In genomic region chr15:55829826-55830225, GRCh38 we compare ENCODE assay signal across 10 cellular contexts.
DNase-seq lines count a peak whose midpoint lies in the region; ATAC-seq lines count a peak whose summit lies in the region.
"Had no signal": no experiment of that assay in that cellular context is flagged by ENCODE, and none has a peak within 500 bp of the region (broad histone marks: within the 10 kb centered on the region; RNA-seq: fewer than 3 reads in every experiment).

No MANE protein-coding gene starts in this region.

- CTCF ChIA-PET in T-cell (lab: Charles Lee), result interaction anchor here in 1 of 2 donors (0.5 kb wide), 1 partner anchor 181 kb away, joined by 4 read pairs; no protein-coding TSS in a partner anchor

- POLR2A ChIA-PET in T-cell (lab: Charles Lee), result no interaction called here

- ATAC-seq in HG03103 (IDR thresholded peaks at IDR 0.05; ENCODE audit: low read depth, unreplicated experiment) (peak; percentile 67), T-cell (replicated peaks in 1 of 4) (peak in 1 of 4 experiments; percentile 56), GM21390 (IDR thresholded peaks at IDR 0.05; ENCODE audit: unreplicated experiment) (no peak)

- H3K27ac Mint-ChIP-seq in T-cell, result peak overlapping the region; percentile 13 to 21
- H3K27ac Mint-ChIP-seq: B cell had no signal

- H3K36me3 Mint-ChIP-seq in T-cell, result peaks cover 2% of the 10 kb centered on the region

- H3K4me3 Mint-ChIP-seq in T-cell, result no peak overlapping the region
- H3K4me3 Mint-ChIP-seq: B cell had no signal

- peaks cover 10 to 12% (median 10%) of the 10 kb centered on the region in 3 donors for H3K4me1 Mint-ChIP-seq in T-cell

- no peaks in the 10 kb centered on the region for H3K9me3 Mint-ChIP-seq in T-cell

- DNase-seq in stimulated activated CD4-positive, alpha-beta T cell treated with anti-CD3 and anti-CD28 coated beads, Interleukin-4, amount 100 ng/mL, for 24 hours, result peak; percentile 7
- no peak for DNase-seq in stimulated activated CD4-positive, alpha-beta T cell treated with anti-CD3 and anti-CD28 coated beads, Interleukin-2, amount 100 ng/mL, for 24 hours
- DNase-seq in T-cell, result no peak
- no peak for DNase-seq in NCI-H526 (lab: John Stamatoyannopoulos, UW)
- DNase-seq in NK-92 treated with Interleukin-12 subunit alpha and Interleukin-12 subunit beta, amount 100 ng/mL, for 24 hours (lab: John Stamatoyannopoulos, UW), result no peak
- DNase-seq in medulla oblongata (ENCODE audit: extremely low spot score), result no peak
- DNase-seq: NCI-H2171 had no signal

- no peaks in the 10 kb centered on the region for H3K27me3 Mint-ChIP-seq in T-cell
- H3K27me3 Mint-ChIP-seq: B cell had no signal
